ENCODE assay signal across 20 cellular contexts in the genomic region with DNA sequence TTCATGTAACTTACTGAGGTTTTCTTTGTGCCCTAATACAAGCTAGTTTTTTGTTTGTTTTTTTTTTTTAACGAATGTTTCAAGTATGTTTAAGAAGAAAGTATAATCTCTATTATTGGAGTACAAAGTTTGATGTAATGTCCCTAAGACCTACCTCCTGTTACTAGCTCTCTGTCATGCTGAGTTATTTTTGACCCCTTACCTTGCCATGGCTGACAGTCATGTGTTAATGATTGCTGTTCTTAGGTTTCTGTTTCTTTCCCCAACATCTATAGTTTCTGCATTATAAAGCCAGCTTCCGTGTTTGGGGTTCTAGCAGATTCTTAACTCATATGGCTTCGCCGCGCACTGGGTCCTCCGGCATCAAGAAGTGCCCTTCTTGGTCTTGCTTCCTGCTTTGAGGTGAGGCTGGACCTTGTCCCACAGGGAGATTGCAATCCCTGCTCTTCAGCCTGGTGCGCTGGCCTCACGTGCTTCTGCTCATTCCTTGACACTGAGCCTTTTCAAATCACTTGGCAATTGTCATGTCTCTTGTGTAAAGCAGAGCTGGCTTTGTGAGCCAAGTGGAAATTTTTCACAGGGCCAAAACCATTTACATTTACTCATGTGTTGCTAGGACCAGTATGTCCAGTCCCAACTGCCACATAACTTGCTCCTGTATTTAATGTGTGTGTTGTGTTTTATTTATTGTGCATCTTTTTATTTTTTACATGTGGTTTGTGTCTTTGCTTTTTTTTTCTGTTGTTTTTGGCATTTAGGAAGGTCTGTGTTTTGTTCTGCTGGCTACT.
DNase-seq lines count a peak whose midpoint lies in the region; ATAC-seq, FAIRE-seq and TF ChIP-seq lines count a peak whose summit lies in the region.
"Had no signal": no experiment of that assay in that cellular context is flagged by ENCODE, and none has a peak within 500 bp of the region (broad histone marks: within the 10 kb centered on the region; RNA-seq: fewer than 3 reads in every experiment).

No MANE protein-coding gene starts in this region.

- no peak overlapping the region for H3K9ac ChIP-seq in smooth muscle cell (ENCODE audit: low read depth)

- no peaks in the 10 kb centered on the region for H3K36me3 ChIP-seq in GM23338 (ENCODE audit: insufficient read depth)
- no peaks in the 10 kb centered on the region for H3K36me3 ChIP-seq in smooth muscle cell (ENCODE audit: low read depth)
- no peaks in the 10 kb centered on the region for H3K36me3 ChIP-seq in PC-9 (ENCODE audit: low read depth)

- intact Hi-C loops in PC-9 (cut with micrococcal nuclease; ENCODE audit: unreplicated experiment), result no loop called here

- 87% methylated on average over 8 of the region's 8 CpGs for WGBS in smooth muscle cell (ENCODE audit: low lambda C conversion rate)

- ATAC-seq in GM23338, result no peak
- no peak for ATAC-seq in HG03159 (IDR thresholded peaks at IDR 0.05; ENCODE audit: unreplicated experiment)
- ATAC-seq in GM18502 (IDR thresholded peaks at IDR 0.05; ENCODE audit: poor library complexity, unreplicated experiment), result no peak
- ATAC-seq: CD8-positive, alpha-beta T cell; K562; mucosa of descending colon; SK-N-SH treated with all-trans-retinoic acid at 6 μM for 48 hours; stimulated activated naive CD8-positive, alpha-beta T cell treated with anti-CD3 and anti-CD28 coated beads, Interleukin-15, Interleukin-2, amounts not matched to agents 100 U/mL and 50 U/mL, for 24 hours had no signal

- H4K20me1 ChIP-seq in GM23338 (replicated peaks; ENCODE audit: insufficient read depth) (no peaks in the 10 kb centered on the region), smooth muscle cell (ENCODE audit: low read depth) (no peaks in the 10 kb centered on the region), PC-9 (ENCODE audit: insufficient read depth) (no peaks in the 10 kb centered on the region)

- BruUV-seq in PC-9 (replicated peaks; lab: Mats Ljungman, UMichigan), result no TSS peak

- DNase-seq in GM23338 (ENCODE audit: low spot score) (no peak), inferior parietal cortex (ENCODE audit: extremely low spot score) (peak; percentile 29), smooth muscle cell (lab: John Stamatoyannopoulos, UW; ENCODE audit: unreplicated experiment) (no peak), NCI-H526 treated with DMSO at 0.1 percent for 48 hours (lab: John Stamatoyannopoulos, UW) (no peak), PC-9 (no peak)
- DNase-seq: activated CD4-positive, alpha-beta T cell treated with anti-CD3 and anti-CD28 coated beads for 1 hour; CD8-positive, alpha-beta T cell; effector memory CD4-positive, alpha-beta T cell; mucosa of descending colon; NCI-H1694; NCI-H82; stimulated activated CD4-positive, alpha-beta T cell treated with anti-CD3 and anti-CD28 coated beads, Interleukin-4, amount 100 ng/mL, for 4 hours; stimulated activated naive CD8-positive, alpha-beta T cell treated with anti-CD3 and anti-CD28 coated beads, Interleukin-15, Interleukin-2, amounts not matched to agents 100 U/mL and 50 U/mL, for 24 hours had no signal

- H2AFZ ChIP-seq in GM23338, result no peak overlapping the region
- no peak overlapping the region for H2AFZ ChIP-seq in smooth muscle cell (ENCODE audit: low read depth)
- no peak overlapping the region for H2AFZ ChIP-seq in PC-9

- H3F3A ChIP-seq in GM23338 (replicated peaks; ENCODE audit: low read depth) (no peaks in the 10 kb centered on the region), smooth muscle cell (ENCODE audit: low read depth) (no peaks in the 10 kb centered on the region), PC-9 (ENCODE audit: insufficient read depth, low read depth) (no peaks in the 10 kb centered on the region)

- no peak overlapping the region for H3K27ac ChIP-seq in GM23338 (ENCODE audit: low read depth)
- H3K27ac ChIP-seq in smooth muscle cell (ENCODE audit: low read depth), result no peak overlapping the region
- no peak overlapping the region for H3K27ac ChIP-seq in PC-9

- FAIRE-seq in endometrium (lab: Jason Lieb, UNC), result peak; percentile 91
- FAIRE-seq: G401.6, K562 had no signal

- H3K4me3 ChIP-seq in GM23338 (no peak overlapping the region), smooth muscle cell (no peak overlapping the region), PC-9 (no peak overlapping the region)
- H3K4me3 ChIP-seq: K562, mucosa of descending colon had no signal

- H3K4me3 Mint-ChIP-seq in GM23338, result no peak overlapping the region
- H3K4me3 Mint-ChIP-seq: CD8-positive, alpha-beta T cell had no signal

- no peaks in the 10 kb centered on the region for H3K79me2 ChIP-seq in GM23338 (replicated peaks; ENCODE audit: insufficient read depth)
- no peaks in the 10 kb centered on the region for H3K79me2 ChIP-seq in smooth muscle cell (ENCODE audit: low read depth)
- no peaks in the 10 kb centered on the region for H3K79me2 ChIP-seq in PC-9 (ENCODE audit: low read depth)

- H3K27ac Mint-ChIP-seq in GM23338, result 0 out of 2 replicates have a peak overlapping the region, but pooled peaks have one; percentile 15
- H3K27ac Mint-ChIP-seq: CD8-positive, alpha-beta T cell; progenitor cell of endocrine pancreas had no signal

- CTCF ChIA-PET in PC-9 (lab: Charles Lee), result no interaction called here

- no peak for TF ChIP-seq CTCF in GM23338 (conservative IDR thresholded peaks at IDR 0.05; ENCODE audit: low read depth in 2 of 2)
- no peak for TF ChIP-seq CTCF in smooth muscle cell (IDR thresholded peaks at IDR 0.05; ENCODE audit: borderline replicate concordance, insufficient read depth, poor library complexity, severe bottlenecking)
- TF ChIP-seq CTCF in PC-9 (conservative IDR thresholded peaks at IDR 0.05), result no peak

- H3K27me3 ChIP-seq in GM23338 (ENCODE audit: insufficient read depth), result no peaks in the 10 kb centered on the region
- no peaks in the 10 kb centered on the region for H3K27me3 ChIP-seq in smooth muscle cell (ENCODE audit: low read depth)
- peaks cover 17% of the 10 kb centered on the region for H3K27me3 ChIP-seq in PC-9 (ENCODE audit: insufficient read depth, low read depth)

- peaks cover 5% of the 10 kb centered on the region for H3K27me3 Mint-ChIP-seq in GM23338 (ENCODE audit: insufficient read depth, low read depth, poor library complexity)

- peaks cover 2% of the 10 kb centered on the region; the same call in 2 of the 3 replicates for H3K4me1 Mint-ChIP-seq in GM23338

- H3K4me1 ChIP-seq in GM23338 (ENCODE audit: insufficient read depth) (no peaks in the 10 kb centered on the region), smooth muscle cell (ENCODE audit: low read depth) (no peaks in the 10 kb centered on the region), PC-9 (replicated peaks; ENCODE audit: insufficient read depth) (no peaks in the 10 kb centered on the region)

- POLR2A ChIA-PET in PC-9 (lab: Charles Lee; ENCODE audit: unreplicated experiment), result no interaction called here

- H3K9me3 ChIP-seq in smooth muscle cell (replicated peaks; ENCODE audit: low read depth) (no peaks in the 10 kb centered on the region), PC-9 (ENCODE audit: insufficient read depth, low read depth) (no peaks in the 10 kb centered on the region)
- H3K9me3 ChIP-seq: mucosa of descending colon had no signal

- H3K9me3 Mint-ChIP-seq in GM23338, result peaks cover 14% of the 10 kb centered on the region

- peaks cover 11% of the 10 kb centered on the region for H3K36me3 Mint-ChIP-seq in GM23338 (ENCODE audit: low read depth)
- H3K36me3 Mint-ChIP-seq: CD8-positive, alpha-beta T cell had no signal

- H3K4me2 ChIP-seq in GM23338 (no peak overlapping the region), smooth muscle cell (peak overlapping the region; percentile 15), PC-9 (no peak overlapping the region)

- H3K9me2 ChIP-seq in GM23338 (ENCODE audit: insufficient read depth) (no peaks in the 10 kb centered on the region), PC-9 (ENCODE audit: insufficient read depth) (no peaks in the 10 kb centered on the region)

TF ChIP-seq in GM23338, 12 proteins besides CTCF, POLR2A, EP300 and RAD21 (continues in another document):
- TF ChIP-seq POLR2AphosphoS5 (IDR thresholded peaks at IDR 0.05; ENCODE audit: low read depth) (no peak), EZH2 (IDR thresholded peaks at IDR 0.05; ENCODE audit: low read depth, unreplicated experiment) (no peak)
- TF ChIP-seq, protein P1, sequence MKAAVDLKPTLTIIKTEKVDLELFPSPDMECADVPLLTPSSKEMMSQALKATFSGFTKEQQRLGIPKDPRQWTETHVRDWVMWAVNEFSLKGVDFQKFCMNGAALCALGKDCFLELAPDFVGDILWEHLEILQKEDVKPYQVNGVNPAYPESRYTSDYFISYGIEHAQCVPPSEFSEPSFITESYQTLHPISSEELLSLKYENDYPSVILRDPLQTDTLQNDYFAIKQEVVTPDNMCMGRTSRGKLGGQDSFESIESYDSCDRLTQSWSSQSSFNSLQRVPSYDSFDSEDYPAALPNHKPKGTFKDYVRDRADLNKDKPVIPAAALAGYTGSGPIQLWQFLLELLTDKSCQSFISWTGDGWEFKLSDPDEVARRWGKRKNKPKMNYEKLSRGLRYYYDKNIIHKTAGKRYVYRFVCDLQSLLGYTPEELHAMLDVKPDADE (IDR thresholded peaks at IDR 0.05), result no peak
